8 cellular contexts compared by ENCODE assay signal in the genomic region with DNA sequence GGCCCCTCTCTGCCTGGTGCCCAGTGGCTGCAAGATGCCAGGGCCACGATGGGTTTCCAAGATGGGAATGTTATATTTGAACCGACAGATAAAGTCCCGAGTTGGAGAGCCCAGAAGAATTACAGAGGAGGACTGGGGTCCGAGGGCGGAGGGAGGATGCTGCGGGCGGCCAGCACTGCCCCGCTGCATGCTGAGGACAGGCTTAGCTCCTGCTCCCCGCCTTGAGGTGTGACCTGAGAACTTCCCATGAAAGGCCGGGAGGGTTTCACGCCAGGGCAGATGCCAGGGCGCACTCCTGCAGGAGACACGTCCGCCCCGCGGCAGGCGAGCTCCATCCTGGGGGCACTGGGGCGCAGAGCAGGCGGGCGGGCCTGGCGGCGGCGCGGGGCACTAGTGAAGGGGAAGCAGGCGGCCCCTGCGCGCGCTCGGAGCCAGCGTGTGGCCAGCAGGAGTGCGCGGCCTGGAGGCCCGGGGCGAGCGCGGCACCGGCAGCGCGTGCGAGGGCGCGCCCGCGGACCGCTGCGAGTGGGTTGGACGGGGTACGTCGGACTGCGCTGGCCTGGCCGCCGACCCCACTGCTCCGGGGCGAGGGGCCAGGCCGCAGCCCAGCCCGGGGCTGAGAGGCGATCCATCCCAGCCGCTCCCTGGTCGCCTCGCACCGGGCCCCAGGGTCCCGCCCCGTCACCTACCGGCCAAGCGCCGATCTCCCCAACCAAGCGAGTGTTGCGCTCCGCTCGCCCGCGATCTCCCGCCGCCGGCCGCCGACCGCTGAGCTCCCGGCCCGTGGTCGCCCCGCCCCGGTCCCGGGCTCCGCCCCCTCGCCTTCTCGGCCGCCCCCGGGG. TPM values are rescaled to one million over a fixed set of nuclear protein-coding genes. Genes with fewer than 3 reads are reported as not detected.
DNase-seq lines count a peak whose midpoint lies in the region; ATAC-seq and TF ChIP-seq lines count a peak whose summit lies in the region.

A gene (minus strand): TSS at position 750 of the 842 bp plus-strand sequence. CDS start 26,275 bp downstream, outside the sequence.

- H3K36me3 Mint-ChIP-seq in endothelial cell (ENCODE audit: low read depth, unreplicated experiment), result no peaks in the 10 kb centered on the region
- H3K36me3 Mint-ChIP-seq in mesothelial cell of epicardium, result no peaks in the 10 kb centered on the region

- H3K4me3 Mint-ChIP-seq in endothelial cell (ENCODE audit: unreplicated experiment), result peak within 1 kb of the TSS; percentile 94
- peak within 1 kb of the TSS; percentile 85 for H3K4me3 Mint-ChIP-seq in mesothelial cell of epicardium
- H3K4me3 Mint-ChIP-seq in stimulated activated naive CD8-positive, alpha-beta T cell treated with anti-CD3 and anti-CD28 coated beads, Interleukin-15, amount 100 ng/mL, for 72 hours, result peak within 1 kb of the TSS; percentile 93 to 94

- H3K9me3 Mint-ChIP-seq in endothelial cell (ENCODE audit: unreplicated experiment) (no peaks in the 10 kb centered on the region), mesothelial cell of epicardium (no peaks in the 10 kb centered on the region)
- H3K9me3 Mint-ChIP-seq in stimulated activated naive CD8-positive, alpha-beta T cell treated with anti-CD3 and anti-CD28 coated beads, Interleukin-15, amount 100 ng/mL, for 72 hours, result no peaks in the 10 kb centered on the region

- ATAC-seq in HG03025 (IDR thresholded peaks at IDR 0.05; ENCODE audit: low FRiP score, unreplicated experiment), result peak; percentile 26
- peak; percentile 42 for ATAC-seq in stimulated activated naive CD8-positive, alpha-beta T cell treated with anti-CD3 and anti-CD28 coated beads, Interleukin-15, amount 100 ng/mL, for 72 hours

- no peak for TF ChIP-seq CTCF in endothelial cell (IDR thresholded peaks at IDR 0.05; ENCODE audit: unreplicated experiment)
- TF ChIP-seq CTCF in mesothelial cell of epicardium (IDR thresholded peaks at IDR 0.05; ENCODE audit: unreplicated experiment), result no peak

- peak within 1 kb of the TSS; percentile 94 for H3K27ac Mint-ChIP-seq in endothelial cell (ENCODE audit: unreplicated experiment)
- peak within 1 kb of the TSS; percentile 98 for H3K27ac Mint-ChIP-seq in mesothelial cell of epicardium
- peak within 1 kb of the TSS; percentile 98 to 99 for H3K27ac Mint-ChIP-seq in stimulated activated naive CD8-positive, alpha-beta T cell treated with anti-CD3 and anti-CD28 coated beads, Interleukin-15, amount 100 ng/mL, for 72 hours

- DNase-seq in NCI-H82 (lab: John Stamatoyannopoulos, UW) (peak; percentile 76), NCI-H82 treated with DMSO at 0.1 percent for 48 hours (lab: John Stamatoyannopoulos, UW; ENCODE audit: unreplicated experiment) (no peak), NCI-H748 treated with DMSO at 0.1 percent for 48 hours (lab: John Stamatoyannopoulos, UW) (peak; percentile 32), endothelial cell (ENCODE audit: low spot score) (peak; percentile 70), mesothelial cell of epicardium (ENCODE audit: low spot score in 2 of 2, unreplicated experiment in 2 of 2) (peak; percentile 53 to 79)
- DNase-seq in activated CD8-positive, alpha-beta memory T cell treated with anti-CD3 and anti-CD28 coated beads, Interleukin-2, amount 50 U/mL, for 4 hours, result peak; percentile 66
- DNase-seq in stimulated activated naive CD8-positive, alpha-beta T cell treated with anti-CD3 and anti-CD28 coated beads, Interleukin-15, amount 100 ng/mL, for 72 hours, result peak; percentile 81 to 82

- H3K4me1 Mint-ChIP-seq in endothelial cell (ENCODE audit: unreplicated experiment) (peaks cover 18% of the 10 kb centered on the region), mesothelial cell of epicardium (peaks cover 69% of the 10 kb centered on the region)
- peaks cover 84% of the 10 kb centered on the region for H3K4me1 Mint-ChIP-seq in stimulated activated naive CD8-positive, alpha-beta T cell treated with anti-CD3 and anti-CD28 coated beads, Interleukin-15, amount 100 ng/mL, for 72 hours

- H3K27me3 Mint-ChIP-seq in endothelial cell (ENCODE audit: unreplicated experiment) (peaks cover 17% of the 10 kb centered on the region), mesothelial cell of epicardium (ENCODE audit: low read depth) (no peaks in the 10 kb centered on the region)
- no peaks in the 10 kb centered on the region for H3K27me3 Mint-ChIP-seq in stimulated activated naive CD8-positive, alpha-beta T cell treated with anti-CD3 and anti-CD28 coated beads, Interleukin-15, amount 100 ng/mL, for 72 hours

RNA-seq across cellular contexts. Expression of the gene that starts here (rescaled TPM):
- 5.2 TPM for total RNA-seq in endothelial cell (ENCODE audit: unreplicated experiment)
- total RNA-seq in mesothelial cell of epicardium, result 8.9 to 9.9 TPM (median 9.8 TPM) in 3 replicates
